Comparison of ENCODE assay signal across 8 cellular contexts in genomic region chr15:90266061-90266431, GRCh38. TPM values are rescaled to one million over a fixed set of nuclear protein-coding genes. Genes with fewer than 3 reads are reported as not detected.
DNase-seq lines count a peak whose midpoint lies in the region; ATAC-seq lines count a peak whose summit lies in the region.

No MANE protein-coding gene starts in this region.

- ATAC-seq in HG03039 (IDR thresholded peaks at IDR 0.05; ENCODE audit: unreplicated experiment), result peak; percentile 5

- H3K4me3 ChIP-seq in iPS-15b (ENCODE audit: low read depth, low read length), result peak overlapping the region; percentile 85
- peak overlapping the region; percentile 76 for H3K4me3 ChIP-seq in skeletal muscle satellite cell (ENCODE audit: low read length)

- H3K9ac ChIP-seq in iPS-15b (ENCODE audit: low read depth, low read length), result peak overlapping the region; percentile 71
- peak overlapping the region; percentile 90 for H3K9ac ChIP-seq in skeletal muscle satellite cell (ENCODE audit: low read depth, low read length)

- no peaks in the 10 kb centered on the region for H3K27me3 ChIP-seq in iPS-15b (ENCODE audit: control insufficient read depth, insufficient read depth, low read length)
- H3K27me3 ChIP-seq in skeletal muscle satellite cell (ENCODE audit: control insufficient read depth, insufficient read depth, low read length), result no peaks in the 10 kb centered on the region

- no peaks in the 10 kb centered on the region for H3K4me1 ChIP-seq in iPS-15b (ENCODE audit: control insufficient read depth, insufficient read depth, low read length)
- H3K4me1 ChIP-seq in skeletal muscle satellite cell (ENCODE audit: control insufficient read depth, insufficient read depth, low read length), result peaks cover 28% of the 10 kb centered on the region

- DNase-seq in NCI-H2107 treated with DMSO at 0.1 percent for 48 hours (lab: John Stamatoyannopoulos, UW; ENCODE audit: unreplicated experiment) (peak; percentile 39), NCI-H2107 (lab: John Stamatoyannopoulos, UW) (no peak), RPMI7951 (ENCODE audit: low read depth) (peak; percentile 47), KBM-7 (no peak)

- H3K4me2 ChIP-seq in skeletal muscle satellite cell (ENCODE audit: low read length), result peak overlapping the region; percentile 85

- H3K9me3 ChIP-seq in iPS-15b (ENCODE audit: control insufficient read depth, insufficient read depth, low read length) (no peaks in the 10 kb centered on the region), skeletal muscle satellite cell (replicated peaks; ENCODE audit: low read length) (no peaks in the 10 kb centered on the region)

- H3K36me3 ChIP-seq in iPS-15b (ENCODE audit: control insufficient read depth, insufficient read depth, low read length) (peaks cover 9% of the 10 kb centered on the region), skeletal muscle satellite cell (ENCODE audit: insufficient read depth, low read length) (peaks cover 21% of the 10 kb centered on the region)

- peak overlapping the region; percentile 91 for H3K27ac ChIP-seq in angular gyrus (ENCODE audit: low read depth, low read length)

- in situ Hi-C loops in KBM-7 (cut with MboI; ENCODE audit: low pct_unique_long_range_greater_than_20kb, low sequenced_read_pairs), result no loop called here

RNA-seq across cellular contexts. Expression of gene NGRN, which starts 0.6 kb away (rescaled TPM):
- total RNA-seq in RPMI7951 (2014; rRNA removed; shearing (Covaris generic)), result 80.3 and 83.4 TPM in 2 replicates
- total RNA-seq in skeletal muscle satellite cell (2012; rRNA removed), result 42.6 and 52.4 TPM in 2 replicates

RNA-seq across cellular contexts. Expression of gene TTLL13, which starts 16.7 kb away (rescaled TPM):
- total RNA-seq in RPMI7951 (2014; rRNA removed; shearing (Covaris generic)), result not detected in 2 replicates
- total RNA-seq in skeletal muscle satellite cell (2012; rRNA removed), result not detected in 2 replicates

RNA-seq across cellular contexts. Expression of gene GDPGP1, which starts 32.0 kb away (rescaled TPM):
- 4.3 and 5.9 TPM in 2 replicates for total RNA-seq in RPMI7951 (2014; rRNA removed; shearing (Covaris generic))
- 4.1 and 4.4 TPM in 2 replicates for total RNA-seq in skeletal muscle satellite cell (2012; rRNA removed)

RNA-seq across cellular contexts. Expression of gene CIB1, which starts 32.3 kb away (rescaled TPM):
- 86.9 and 92.3 TPM in 2 replicates for total RNA-seq in RPMI7951 (2014; rRNA removed; shearing (Covaris generic))
- 22.8 and 39.1 TPM in 2 replicates for total RNA-seq in skeletal muscle satellite cell (2012; rRNA removed)

Comparison
In these comparisons a context has a peak if more than half of its experiments do, and no peak if none do; other contexts are left out.
1. DNase-seq: peak in NCI-H2107 treated with DMSO at 0.1 percent for 48 hours (single experiment) and RPMI7951 (single experiment); none in NCI-H2107 (single experiment) and KBM-7 (single experiment).